ENCODE assay signal across 1 cellular context in genomic region chr2:170714156-170715061, GRCh38.
TF ChIP-seq lines count a peak whose summit lies in the region.

No MANE protein-coding gene starts in this region.

TF ChIP-seq in HCT116, 20 proteins besides CTCF, POLR2A, EP300 and RAD21 (continued from another document):
- TF ChIP-seq REST (IDR thresholded peaks at IDR 0.05; ENCODE audit: low read depth): no peak
